In the genomic region with DNA sequence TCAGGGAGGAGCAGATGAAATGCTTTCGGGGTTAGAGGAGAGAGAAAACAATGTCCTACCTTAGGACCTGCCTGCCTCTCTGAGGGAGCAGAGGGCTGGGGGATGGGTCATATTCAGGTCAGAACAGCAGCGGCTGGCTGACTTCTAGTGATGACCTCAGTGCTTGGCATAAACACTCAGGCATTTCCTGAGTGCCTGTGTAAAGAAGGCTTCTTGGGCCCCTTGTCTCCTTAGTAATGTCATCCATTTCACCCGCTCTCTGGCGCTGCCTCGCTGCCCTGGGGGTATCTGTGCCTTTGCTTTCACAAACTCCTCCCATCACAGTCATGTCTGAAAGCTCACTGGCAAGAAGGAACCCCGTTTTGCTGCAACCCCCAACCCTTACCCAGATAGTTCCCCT, we compare ENCODE assay signal across 10 cellular contexts.
DNase-seq lines count a peak whose midpoint lies in the region; ATAC-seq and TF ChIP-seq lines count a peak whose summit lies in the region.
"Had no signal": no experiment of that assay in that cellular context is flagged by ENCODE, and none has a peak within 500 bp of the region (broad histone marks: within the 10 kb centered on the region; RNA-seq: fewer than 3 reads in every experiment).

No MANE protein-coding gene starts in this region.

- H3K4me1 ChIP-seq in ACC112 (ENCODE audit: control insufficient read depth, insufficient read depth, low read length, unreplicated experiment) (peaks cover 42% of the 10 kb centered on the region), IMR-90 (ENCODE audit: control insufficient read depth, insufficient read depth, low read length) (peaks cover 15% of the 10 kb centered on the region), left lung (peaks cover 4 to 10% of the 10 kb centered on the region in 2 donors)

- H3K27me3 ChIP-seq in ACC112 (ENCODE audit: insufficient read depth, low read length) (no peaks in the 10 kb centered on the region), IMR-90 (ENCODE audit: control insufficient read depth, insufficient read depth, low read length) (no peaks in the 10 kb centered on the region), left lung (no peaks in the 10 kb centered on the region)

- TF ChIP-seq POLR2A in IMR-90 (IDR thresholded peaks at IDR 0.05; ENCODE audit: low read depth, low read length), result no peak

- peak overlapping the region; percentile 88 for H2BK5ac ChIP-seq in IMR-90 (ENCODE audit: low read depth, low read length, poor library complexity, severe bottlenecking)

- H3K14ac ChIP-seq in IMR-90 (replicated peaks; ENCODE audit: low read depth, low read length), result peak overlapping the region; percentile 88

- peak overlapping the region; percentile 93 for H3K4ac ChIP-seq in IMR-90 (ENCODE audit: low read depth, low read length)

- H3K27ac ChIP-seq in ACC112 (ENCODE audit: low read depth, low read length) (peak overlapping the region; percentile 78), IMR-90 (ENCODE audit: insufficient read depth, low read length) (peak overlapping the region; percentile 89), left lung (peak overlapping the region in 1 of 2 donors; percentile 10)

- H3K4me3 Mint-ChIP-seq in brain, result peak overlapping the region in 2 of 5 experiments; percentile 4 to 13
- H3K4me3 Mint-ChIP-seq: dendritic cell treated with granulocyte-macrophage colony-stimulating factor and Interleukin-4, amounts not matched to agents 40 ng/mL and 50 ng/mL, for 4 days had no signal

- peak overlapping the region; percentile 51 for H3K9ac ChIP-seq in IMR-90 (ENCODE audit: low read depth, low read length)

- peaks cover 11% of the 10 kb centered on the region for H3K9me1 ChIP-seq in IMR-90 (ENCODE audit: insufficient read depth, low read length)

- H2BK20ac ChIP-seq in IMR-90 (ENCODE audit: low read depth, low read length), result peak overlapping the region; percentile 73

- no TSS peak for BruUV-seq in IMR-90 (replicated peaks; lab: Mats Ljungman, UMichigan)

- WGBS in IMR-90 (ENCODE audit: extremely low coverage in 2 of 2, insufficient read length in 1 of 2), 2 experiments, result 0% methylated on average over 4 of the region's 6 CpGs; no CpG with 5 or more reads in 1 of the 2 experiments

- H3K4me3 ChIP-seq in ACC112 (ENCODE audit: low read depth, low read length) (peak overlapping the region; percentile 62), IMR-90 (ENCODE audit: insufficient read depth, low read depth, low read length) (no peak overlapping the region; the same call in 1 of the 2 replicates), left lung (no peak overlapping the region)
- H3K4me3 ChIP-seq: K562 had no signal

- no peaks in the 10 kb centered on the region for H3K36me3 Mint-ChIP-seq in brain

- H3K23ac ChIP-seq in IMR-90 (ENCODE audit: low read depth, low read length), result peak overlapping the region; percentile 44

- peak; percentile 81 for DNase-seq in IMR-90
- DNase-seq in left lung, result peak in 1 of 2 donors; percentile 62
- DNase-seq in stimulated activated naive CD4-positive, alpha-beta T cell (lab: John Stamatoyannopoulos, UW), result no peak
- no peak for DNase-seq in NAMALWA (ENCODE audit: low spot score)

- H3K4me1 Mint-ChIP-seq in brain, result peaks cover 17% of the 10 kb centered on the region

- H4K8ac ChIP-seq in IMR-90 (ENCODE audit: low read depth in 2 of 2, low read length in 2 of 2), result peak overlapping the region; percentile 91 to 96

- ATAC-seq in IMR-90 (ENCODE audit: low read depth) (peak; percentile 95), left lung (peak; percentile 91), HG02610 (IDR thresholded peaks at IDR 0.05; ENCODE audit: unreplicated experiment) (no peak), GM19397 (IDR thresholded peaks at IDR 0.05; ENCODE audit: unreplicated experiment) (no peak)

- peak overlapping the region; percentile 98; the same call in 2 of the 3 replicates for H2BK15ac ChIP-seq in IMR-90 (ENCODE audit: low read depth, low read length)

- peak overlapping the region; percentile 83 for H4K91ac ChIP-seq in IMR-90 (ENCODE audit: insufficient read depth, low read depth, low read length)

- peak overlapping the region; percentile 81 for H3K56ac ChIP-seq in IMR-90 (ENCODE audit: extremely low read depth, insufficient read depth, low read length)

- H3K18ac ChIP-seq in IMR-90 (ENCODE audit: low read depth, low read length), result peak overlapping the region; percentile 62

- peaks cover 9% of the 10 kb centered on the region for H3K27me3 Mint-ChIP-seq in brain

- H3K9me3 Mint-ChIP-seq in brain, result no peaks in the 10 kb centered on the region
- H3K9me3 Mint-ChIP-seq: dendritic cell treated with granulocyte-macrophage colony-stimulating factor and Interleukin-4, amounts not matched to agents 40 ng/mL and 50 ng/mL, for 4 days had no signal

- no peak; the same call in 1 of the 2 replicates for TF ChIP-seq RAD21 in IMR-90 (IDR thresholded peaks at IDR 0.05; ENCODE audit: low read length)

- peak overlapping the region; percentile 33; the same call in 1 of the 2 replicates for H2AK5ac ChIP-seq in IMR-90 (ENCODE audit: low read depth, low read length)

- CTCF ChIA-PET in IMR-90 (lab: Yijun Ruan, JAX), result no interaction called here

- H3K9me3 ChIP-seq in IMR-90 (ENCODE audit: control insufficient read depth, insufficient read depth, low read length), result no peaks in the 10 kb centered on the region
- H3K9me3 ChIP-seq in left lung, result no peaks in the 10 kb centered on the region

- H3K79me2 ChIP-seq in ACC112 (ENCODE audit: control insufficient read depth, insufficient read depth, low read length, unreplicated experiment), result no peaks in the 10 kb centered on the region

- peaks cover 0 to 9% of the 10 kb centered on the region in 2 experiments; a peak in 2 of 4 replicates for H3K79me1 ChIP-seq in IMR-90 (ENCODE audit: low read depth in 1 of 2, low read length in 2 of 2)

- TF ChIP-seq CTCF in IMR-90 (conservative IDR thresholded peaks at IDR 0.05; ENCODE audit: low read depth, low read length) (no peak), brain (conservative IDR thresholded peaks at IDR 0.05) (no peak), left lung (IDR thresholded peaks at IDR 0.05) (no peak)

- intact Hi-C loops in IMR-90 (cut with micrococcal nuclease) (loop anchor here (1.0 kb wide), 1 partner anchor 84 kb away; no protein-coding TSS in a partner anchor), left lung (cut with DNase I) (no loop called here)

- H2AFZ ChIP-seq in ACC112 (ENCODE audit: low read length, unreplicated experiment) (peak overlapping the region; percentile 95), IMR-90 (replicated peaks; ENCODE audit: low read length, poor library complexity) (peak overlapping the region; percentile 79)

- dilution Hi-C loops in IMR-90 (cut with HindIII; ENCODE audit: low sequenced_read_pairs, unreplicated experiment), result no loop called here

- H3K4me2 ChIP-seq in IMR-90 (ENCODE audit: low read depth, low read length), result peak overlapping the region; percentile 72

- peak overlapping the region; percentile 38 for H4K5ac ChIP-seq in IMR-90 (ENCODE audit: low read depth, low read length)

- peak overlapping the region; percentile 99 for H2BK120ac ChIP-seq in IMR-90 (ENCODE audit: low read depth, low read length)

- POLR2A ChIA-PET in IMR-90 (lab: Charles Lee; ENCODE audit: unreplicated experiment), result interaction anchor here (0.9 kb wide), 1 partner anchor 82 kb away, joined by 5 read pairs; no protein-coding TSS in a partner anchor

- H2AK9ac ChIP-seq in IMR-90 (replicated peaks; ENCODE audit: low read depth, low read length, poor library complexity), result peak overlapping the region; percentile 1

- in situ Hi-C loops in IMR-90 (cut with MboI; ENCODE audit: low sequenced_read_pairs), result no loop called here

- H3K36me3 ChIP-seq in ACC112 (ENCODE audit: insufficient read depth, low read length) (0 out of 2 replicates have a peak, but pooled peaks cover 4% of the 10 kb centered on the region), IMR-90 (ENCODE audit: control insufficient read depth, insufficient read depth, low read length) (no peaks in the 10 kb centered on the region), left lung (no peaks in the 10 kb centered on the region)

- H4K20me1 ChIP-seq in IMR-90 (ENCODE audit: insufficient read depth, low read length), result no peaks in the 10 kb centered on the region

- H3K27ac Mint-ChIP-seq in brain, result peak overlapping the region in 4 of 5 experiments; percentile 65 to 87 (median 77)
- H3K27ac Mint-ChIP-seq: dendritic cell treated with granulocyte-macrophage colony-stimulating factor and Interleukin-4, amounts not matched to agents 40 ng/mL and 50 ng/mL, for 4 days had no signal

TF ChIP-seq in IMR-90, 13 proteins besides CTCF, POLR2A, EP300 and RAD21:
- TF ChIP-seq MXI1 (IDR thresholded peaks at IDR 0.05; ENCODE audit: borderline replicate concordance, low read depth, low read length) (no peak), FOS (IDR thresholded peaks at IDR 0.05; ENCODE audit: low read depth, low read length) (0 out of 2 replicates have a peak, but pooled peaks have one; percentile 2)

Comparison
In these comparisons a context has a peak if more than half of its experiments do, and no peak if none do; other contexts are left out.
1. ATAC-seq: peak in IMR-90 (single experiment) and left lung (single experiment); none in HG02610 (single experiment) and GM19397 (single experiment).